ENCODE assay signal across 32 cellular contexts in the genomic region with DNA sequence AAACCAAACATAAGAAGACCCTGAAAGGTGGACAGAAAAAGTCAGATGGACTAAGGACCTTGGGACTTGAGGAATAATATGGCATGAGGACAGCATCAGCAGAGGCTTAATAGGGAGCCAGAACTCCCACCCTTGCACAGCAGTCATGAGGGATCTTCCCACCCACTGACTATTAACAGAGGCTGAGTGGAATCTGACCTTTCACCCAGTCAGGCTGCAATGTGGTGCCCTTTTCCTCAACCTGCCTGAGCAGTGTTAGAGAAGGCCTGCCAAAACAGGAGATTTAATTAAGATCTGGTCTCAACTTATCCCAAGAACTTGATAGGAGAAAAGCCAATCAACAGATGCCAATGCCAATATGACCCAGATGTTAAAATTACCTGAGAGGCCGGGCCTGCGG.
"Had no signal": no experiment of that assay in that cellular context is flagged by ENCODE, and none has a peak within 500 bp of the region (broad histone marks: within the 10 kb centered on the region; RNA-seq: fewer than 3 reads in every experiment).

No MANE protein-coding gene starts in this region.

- DNase-seq: activated CD4-positive, alpha-beta T cell treated with anti-CD3 and anti-CD28 coated beads for 36 hours; activated CD4-positive, alpha-beta T cell treated with anti-CD3 and anti-CD28 coated beads, Interleukin-2, amount 50 U/mL, for 1 hour; activated CD8-positive, alpha-beta memory T cell treated with anti-CD3 and anti-CD28 coated beads, Interleukin-2, amount 50 U/mL, for 48 hours; activated CD8-positive, alpha-beta T cell treated with anti-CD3 and anti-CD28 coated beads for 36 hours; activated naive CD4-positive, alpha-beta T cell treated with anti-CD3 and anti-CD28 coated beads, Interleukin-2, amount 50 U/mL, for 16 hours; activated naive CD8-positive, alpha-beta T cell treated with anti-CD3 and anti-CD28 coated beads, Interleukin-2, amount 10 ng/mL, durations not matched to agents 7 days and 5 days; activated T-cell treated with anti-CD3 and anti-CD28 coated beads, Interleukin-2, amount 50 U/mL, for 1 hour; adrenal gland; aorta; body of pancreas; central memory CD4-positive, alpha-beta T cell; Kasumi-1; KBM-7; NCI-H1105 treated with DMSO at 0.1 percent for 48 hours; NCI-H146; NCI-H187 treated with DMSO at 0.1 percent for 48 hours; NCI-H2171; NCI-H226; NCI-H526; NCI-H774; NK-92 treated with Interleukin-12 subunit alpha and Interleukin-12 subunit beta, amount 100 ng/mL, for 24 hours; OCI-M1; RPMI8226; T-cell; T-helper 2 cell; T1000 had no signal

- H3K4me3 Mint-ChIP-seq: activated CD4-positive, alpha-beta T cell treated with anti-CD3 and anti-CD28 coated beads for 36 hours; activated CD8-positive, alpha-beta T cell treated with anti-CD3 and anti-CD28 coated beads for 36 hours; activated naive CD8-positive, alpha-beta T cell treated with anti-CD3 and anti-CD28 coated beads, Interleukin-2, amount 10 ng/mL, durations not matched to agents 7 days and 5 days; T-cell had no signal

- H3K4me1 Mint-ChIP-seq: activated CD4-positive, alpha-beta T cell treated with anti-CD3 and anti-CD28 coated beads for 36 hours had no signal

- ATAC-seq: activated CD4-positive, alpha-beta T cell treated with anti-CD3 and anti-CD28 coated beads for 36 hours; activated CD8-positive, alpha-beta T cell treated with anti-CD3 and anti-CD28 coated beads for 36 hours; body of pancreas; Panc1; Right ventricle myocardium inferior; T-cell had no signal

- FAIRE-seq: bronchial epithelial cell, TTC549 had no signal

- H3K4me3 ChIP-seq: adrenal gland, body of pancreas, SK-N-MC had no signal

- H3K27me3 ChIP-seq: adrenal gland, body of pancreas had no signal

- H3K36me3 ChIP-seq: adrenal gland had no signal

- H3K36me3 Mint-ChIP-seq: activated naive CD8-positive, alpha-beta T cell treated with anti-CD3 and anti-CD28 coated beads, Interleukin-2, amount 10 ng/mL, durations not matched to agents 7 days and 5 days; T-cell had no signal

- H3K4me1 ChIP-seq: adrenal gland, body of pancreas had no signal

- H3K9me3 Mint-ChIP-seq: activated CD8-positive, alpha-beta T cell treated with anti-CD3 and anti-CD28 coated beads for 36 hours had no signal

- H3K27ac ChIP-seq: adrenal gland, body of pancreas, SK-N-MC, VCaP had no signal

- H3K9me3 ChIP-seq: adrenal gland, body of pancreas had no signal

- H3K27ac Mint-ChIP-seq: activated CD4-positive, alpha-beta T cell treated with anti-CD3 and anti-CD28 coated beads for 36 hours; activated CD8-positive, alpha-beta T cell treated with anti-CD3 and anti-CD28 coated beads for 36 hours; activated naive CD8-positive, alpha-beta T cell treated with anti-CD3 and anti-CD28 coated beads, Interleukin-2, amount 10 ng/mL, durations not matched to agents 7 days and 5 days; T-cell had no signal
